Comparison of ENCODE assay signal across 16 cellular contexts in the genomic region with DNA sequence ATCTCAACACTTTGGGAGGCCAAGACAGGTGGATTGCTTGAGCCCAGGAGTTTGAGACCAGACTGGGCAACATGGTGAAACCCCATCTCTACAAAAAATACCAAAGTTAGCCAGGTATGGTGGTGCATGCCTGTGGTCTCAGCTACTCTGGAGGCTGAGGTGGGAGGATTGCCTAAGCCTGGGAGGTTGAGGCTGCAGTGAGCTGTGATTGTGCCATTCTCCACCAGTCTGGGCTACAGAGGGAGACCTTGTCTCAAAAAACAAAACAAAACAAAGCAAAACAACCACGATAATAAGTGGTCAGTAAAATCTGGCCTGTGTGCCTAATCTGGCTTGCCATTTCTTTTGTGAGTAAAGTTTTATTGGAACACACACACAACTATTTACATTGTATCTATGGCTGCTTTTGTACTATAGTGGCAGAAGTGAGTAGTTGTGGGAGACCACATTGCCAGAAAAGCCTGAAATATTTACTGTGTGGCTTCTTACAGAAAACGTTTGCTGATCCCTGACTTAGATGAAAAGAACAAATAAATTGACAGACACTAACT. TPM values are rescaled to one million over a fixed set of nuclear protein-coding genes. Genes with fewer than 3 reads are reported as not detected.
DNase-seq lines count a peak whose midpoint lies in the region; ATAC-seq and TF ChIP-seq lines count a peak whose summit lies in the region.
"Had no signal": no experiment of that assay in that cellular context is flagged by ENCODE, and none has a peak within 500 bp of the region (broad histone marks: within the 10 kb centered on the region; RNA-seq: fewer than 3 reads in every experiment).

No MANE protein-coding gene starts in this region.

- no peaks in the 10 kb centered on the region for H3K27me3 ChIP-seq in Caco-2 (replicated peaks; ENCODE audit: control insufficient read depth, insufficient read depth, low read length)
- no peaks in the 10 kb centered on the region for H3K27me3 ChIP-seq in naive thymus-derived CD4-positive, alpha-beta T cell (ENCODE audit: control insufficient read depth in 2 of 2, insufficient read depth in 2 of 2, low read length in 2 of 2)

- H3K27me3 Mint-ChIP-seq in Caco-2 (ENCODE audit: insufficient read depth, unreplicated experiment) (no peaks in the 10 kb centered on the region), T-helper 17 cell (no peaks in the 10 kb centered on the region), type B pancreatic cell (no peaks in the 10 kb centered on the region)
- H3K27me3 Mint-ChIP-seq in naive thymus-derived CD4-positive, alpha-beta T cell, result no peaks in the 10 kb centered on the region

- H3K4me1 Mint-ChIP-seq in Caco-2 (ENCODE audit: low read depth, unreplicated experiment), result peaks cover 8% of the 10 kb centered on the region
- no peaks in the 10 kb centered on the region for H3K4me1 Mint-ChIP-seq in T-helper 17 cell
- peaks cover 0 to 26% (median 15%) of the 10 kb centered on the region in 7 donors for H3K4me1 Mint-ChIP-seq in naive thymus-derived CD4-positive, alpha-beta T cell
- no peaks in the 10 kb centered on the region for H3K4me1 Mint-ChIP-seq in type B pancreatic cell (ENCODE audit: unreplicated experiment)

- POLR2A ChIA-PET in Caco-2 (lab: Charles Lee), result interaction anchor here (1.0 kb wide), 1 partner anchor 20 kb away, joined by 4 read pairs; a partner anchor contains a TSS
- POLR2A ChIA-PET in naive thymus-derived CD4-positive, alpha-beta T cell (lab: Charles Lee), result no interaction called here

- DNase-seq in Caco-2 (peak in 1 of 2 experiments; percentile 21), T-helper 17 cell (no peak), type B pancreatic cell (ENCODE audit: extremely low spot score, unreplicated experiment) (no peak), HPDE6-E6E7 (ENCODE audit: extremely low spot score) (no peak)
- no peak for DNase-seq in naive thymus-derived CD4-positive, alpha-beta T cell
- DNase-seq: ACHN; GF-D8; Kasumi-1; NCI-H187; NCI-H345; NCI-H526; NK-92 treated with Interleukin-12 subunit alpha and Interleukin-12 subunit beta, amount 100 ng/mL, for 24 hours; OCI-M1; RPMI8226 had no signal

- H3K27ac ChIP-seq in C4-2B, result peak overlapping the region; percentile 11; the same call in 1 of the 2 replicates
- H3K27ac ChIP-seq in naive thymus-derived CD4-positive, alpha-beta T cell (ENCODE audit: low read depth, low read length), result no peak overlapping the region

- no peaks in the 10 kb centered on the region for H3K36me3 ChIP-seq in Caco-2 (ENCODE audit: control insufficient read depth, insufficient read depth, low read length)
- H3K36me3 ChIP-seq in naive thymus-derived CD4-positive, alpha-beta T cell (ENCODE audit: control insufficient read depth in 2 of 3, insufficient read depth in 3 of 3, low read length in 3 of 3), result no peaks in the 10 kb centered on the region

- H3K4me3 ChIP-seq in Caco-2 (ENCODE audit: low read depth, low read length), result no peak overlapping the region
- H3K4me3 ChIP-seq in naive thymus-derived CD4-positive, alpha-beta T cell (ENCODE audit: low read length), result no peak overlapping the region

- H3K27ac Mint-ChIP-seq in Caco-2 (ENCODE audit: unreplicated experiment) (peak overlapping the region; percentile 2), T-helper 17 cell (peak overlapping the region; percentile 30), type B pancreatic cell (no peak overlapping the region)
- peak overlapping the region in 7 of 9 donors; percentile 5 to 80 (median 66) for H3K27ac Mint-ChIP-seq in naive thymus-derived CD4-positive, alpha-beta T cell

- intact Hi-C loops in Caco-2 (cut with micrococcal nuclease; ENCODE audit: unreplicated experiment), result loop anchor here (1.0 kb wide), 1 partner anchor 20 kb away; no protein-coding TSS in a partner anchor
- intact Hi-C loops in naive thymus-derived CD4-positive, alpha-beta T cell (cut with micrococcal nuclease), result loop anchor here in 1 of 2 donors (1.0 kb wide), 1 partner anchor 10 kb away; no protein-coding TSS in a partner anchor

- TF ChIP-seq CTCF in C4-2B (conservative IDR thresholded peaks at IDR 0.05) (no peak), Caco-2 (IDR thresholded peaks at IDR 0.05; ENCODE audit: insufficient read depth in 1 of 2, low read depth in 1 of 2, low read length in 1 of 2, severe bottlenecking in 1 of 2, unreplicated experiment in 1 of 2) (no peak), type B pancreatic cell (conservative IDR thresholded peaks at IDR 0.05) (no peak)

- peak overlapping the region; percentile 5 for H3K4me3 Mint-ChIP-seq in Caco-2 (ENCODE audit: unreplicated experiment)
- no peak overlapping the region for H3K4me3 Mint-ChIP-seq in T-helper 17 cell
- peak overlapping the region in 2 of 10 donors; percentile 12 to 13 for H3K4me3 Mint-ChIP-seq in naive thymus-derived CD4-positive, alpha-beta T cell
- H3K4me3 Mint-ChIP-seq in type B pancreatic cell, result no peak overlapping the region

- H3K9me3 ChIP-seq in Caco-2 (peaks cover 26% of the 10 kb centered on the region), T-helper 17 cell (ENCODE audit: control insufficient read depth, low read length, poor library complexity, severe bottlenecking) (peaks cover 5% of the 10 kb centered on the region)
- peaks cover 0 to 10% (median 8%) of the 10 kb centered on the region in 3 experiments for H3K9me3 ChIP-seq in naive thymus-derived CD4-positive, alpha-beta T cell (ENCODE audit: control insufficient read depth in 2 of 3, low read length in 3 of 3)

- H3K36me3 Mint-ChIP-seq in Caco-2 (ENCODE audit: insufficient read depth, unreplicated experiment) (no peaks in the 10 kb centered on the region), T-helper 17 cell (ENCODE audit: low read depth) (peaks cover 4% of the 10 kb centered on the region), type B pancreatic cell (peaks cover 8% of the 10 kb centered on the region)
- peaks cover 9 to 26% (median 13%) of the 10 kb centered on the region in 5 donors for H3K36me3 Mint-ChIP-seq in naive thymus-derived CD4-positive, alpha-beta T cell

- CTCF ChIA-PET in Caco-2 (lab: Charles Lee), result no interaction called here
- CTCF ChIA-PET in naive thymus-derived CD4-positive, alpha-beta T cell (lab: Charles Lee), result interaction anchor here (0.7 kb wide), 1 partner anchor 10 kb away, joined by 4 read pairs; no protein-coding TSS in a partner anchor

- peaks cover 14% of the 10 kb centered on the region for H3K4me1 ChIP-seq in Caco-2
- H3K4me1 ChIP-seq in naive thymus-derived CD4-positive, alpha-beta T cell (ENCODE audit: control insufficient read depth in 2 of 2, insufficient read depth in 2 of 2, low read length in 2 of 2), result no peaks in the 10 kb centered on the region

- ATAC-seq in T-helper 17 cell (no peak), HG03039 (IDR thresholded peaks at IDR 0.05; ENCODE audit: unreplicated experiment) (no peak)
- ATAC-seq in naive thymus-derived CD4-positive, alpha-beta T cell, result no peak

- H3K9me3 Mint-ChIP-seq in Caco-2 (ENCODE audit: unreplicated experiment) (peaks cover 26% of the 10 kb centered on the region), type B pancreatic cell (peaks cover 7% of the 10 kb centered on the region)
- H3K9me3 Mint-ChIP-seq in naive thymus-derived CD4-positive, alpha-beta T cell, result peaks cover 0 to 49% (median 21%) of the 10 kb centered on the region in 11 donors

- BruUV-seq in Caco-2 (replicated peaks; lab: Mats Ljungman, UMichigan), result no TSS peak

RNA-seq across cellular contexts. Expression of a gene that starts 19.4 kb away (rescaled TPM):
- 1.2 and 3.0 TPM in 2 replicates for total RNA-seq in Caco-2 (2022)
- total RNA-seq in T-helper 17 cell, result 10 to 100 TPM in 1 of 2 donors, 1 to 10 TPM in 1; 9.9 to 22.2 TPM
- total RNA-seq in naive thymus-derived CD4-positive, alpha-beta T cell, result 10 to 100 TPM in 3 of 5 experiments, 1 to 10 TPM in 2; 2.8 to 43.8 (median 26.9) TPM
- polyA plus RNA-seq in naive thymus-derived CD4-positive, alpha-beta T cell, result 10 to 100 TPM; 11.7 to 18.0 TPM
- 1.6 and 4.4 TPM in 2 replicates for total RNA-seq in type B pancreatic cell (ENCODE audit: low replicate concordance)

RNA-seq across cellular contexts. Expression of a gene that starts 20.5 kb away (rescaled TPM):
- total RNA-seq in Caco-2 (2022) (303 and 310 TPM in 2 replicates), T-helper 17 cell (100 to 1,000 TPM; 185 to 188 TPM), type B pancreatic cell (ENCODE audit: low replicate concordance) (129 and 264 TPM in 2 replicates)
- 100 to 1,000 TPM; 123 to 195 (median 176) TPM for total RNA-seq in naive thymus-derived CD4-positive, alpha-beta T cell
- 100 to 1,000 TPM; 239 to 248 TPM for polyA plus RNA-seq in naive thymus-derived CD4-positive, alpha-beta T cell

RNA-seq across cellular contexts. Expression of a gene that starts 55.6 kb away (rescaled TPM):
- total RNA-seq in Caco-2 (2022), result 25.8 and 28.7 TPM in 2 replicates
- total RNA-seq in T-helper 17 cell, result 10 to 100 TPM; 52.7 to 54.1 TPM
- 10 to 100 TPM; 15.4 to 55.0 (median 45.6) TPM for total RNA-seq in naive thymus-derived CD4-positive, alpha-beta T cell
- 10 to 100 TPM; 19.5 to 23.6 TPM for polyA plus RNA-seq in naive thymus-derived CD4-positive, alpha-beta T cell
- 80.8 and 107 TPM in 2 replicates for total RNA-seq in type B pancreatic cell (ENCODE audit: low replicate concordance)
